In the genomic region with DNA sequence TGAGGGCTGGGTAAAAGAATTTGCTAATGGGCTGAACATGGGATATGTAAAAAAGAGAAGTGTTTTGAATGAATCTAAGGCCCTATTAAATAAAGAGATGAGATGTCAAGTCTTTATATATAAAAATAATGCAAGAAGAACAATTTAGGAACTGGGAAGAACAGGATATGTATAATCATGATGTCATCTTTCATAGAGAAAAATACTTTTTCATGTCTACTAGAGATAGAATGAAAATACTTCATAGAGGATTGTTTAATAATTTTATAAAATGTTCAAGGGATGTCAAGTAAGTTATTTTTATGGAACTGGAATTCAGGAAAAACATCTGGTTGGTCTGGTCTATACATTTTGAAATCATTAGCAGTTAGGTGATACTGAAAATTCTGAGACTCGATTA, we compare ENCODE assay signal across 2 cellular contexts.
TF ChIP-seq lines count a peak whose summit lies in the region.

No MANE protein-coding gene starts in this region.

TF ChIP-seq in HepG2, 621 proteins besides CTCF, POLR2A, EP300 and RAD21:
- TF ChIP-seq ATF7 (IDR thresholded peaks at IDR 0.05), result peak; percentile 83
- TF ChIP-seq ATF7 (CRISPR knock-in tag; IDR thresholded peaks at IDR 0.05), result no peak
- no peak for TF ChIP-seq TGIF2 (CRISPR knock-in tag; IDR thresholded peaks at IDR 0.05)

TF ChIP-seq in HEK293, 187 proteins besides CTCF, POLR2A, EP300 and RAD21:
- TF ChIP-seq ZNF654 (tag by site-specific recombination; IDR thresholded peaks at IDR 0.05; ENCODE audit: low read depth) (no peak), ATF2 (tag by site-specific recombination; IDR thresholded peaks at IDR 0.05; ENCODE audit: low read depth) (peak; percentile 65; the same call in 1 of the 2 replicates)
